Comparison of ENCODE assay signal across 14 cellular contexts in genomic region chr2:26550276-26551015, GRCh38.
"Had no signal": no experiment of that assay in that cellular context is flagged by ENCODE, and none has a peak within 500 bp of the region (broad histone marks: within the 10 kb centered on the region; RNA-seq: fewer than 3 reads in every experiment).

No MANE protein-coding gene starts in this region.

- H3K4me1 ChIP-seq: body of pancreas, stomach had no signal

- H3K27me3 ChIP-seq: body of pancreas had no signal

- FAIRE-seq: urothelium cell line had no signal

- H3K9me3 ChIP-seq: body of pancreas, stomach had no signal

- H3K36me3 ChIP-seq: stomach had no signal

- ATAC-seq: activated CD8-positive, alpha-beta T cell treated with anti-CD3 and anti-CD28 coated beads, Interleukin-2, amount 10 ng/mL, durations not matched to agents 7 days and 5 days; body of pancreas; effector memory CD8-positive, alpha-beta T cell; WTC11 had no signal

- DNase-seq: activated CD4-positive, alpha-beta T cell treated with anti-CD3 and anti-CD28 coated beads for 48 hours; activated CD8-positive, alpha-beta memory T cell treated with anti-CD3 and anti-CD28 coated beads, Interleukin-2, amount 50 U/mL, for 48 hours; activated CD8-positive, alpha-beta T cell treated with anti-CD3 and anti-CD28 coated beads, Interleukin-2, amount 10 ng/mL, durations not matched to agents 7 days and 5 days; body of pancreas; cerebellar nuclear complex; effector memory CD8-positive, alpha-beta T cell; erythroblast; mammary epithelial cell; stimulated activated CD4-positive, alpha-beta T cell treated with anti-CD3 and anti-CD28 coated beads, Interleukin-15, amount 100 ng/mL, for 24 hours; stimulated activated CD4-positive, alpha-beta T cell treated with anti-CD3 and anti-CD28 coated beads, Interleukin-4, amount 100 ng/mL, for 24 hours; stomach; T-helper 1 cell had no signal

- H3K27ac ChIP-seq: body of pancreas, stomach had no signal

- H3K4me3 ChIP-seq: body of pancreas, stomach had no signal
